ENCODE assay signal across 7 cellular contexts in genomic region chr12:76259660-76260389, GRCh38.
DNase-seq lines count a peak whose midpoint lies in the region; ATAC-seq and TF ChIP-seq lines count a peak whose summit lies in the region.

No MANE protein-coding gene starts in this region.

- ATAC-seq in HG03442 (IDR thresholded peaks at IDR 0.05; ENCODE audit: unreplicated experiment) = no peak

- H3K9me3 ChIP-seq in MG63 (peaks cover 9% of the 10 kb centered on the region), vagina (no peaks in the 10 kb centered on the region)

- DNase-seq in MG63 = peak; percentile 82
- DNase-seq in caudate nucleus (lab: John Stamatoyannopoulos, UW) = peak in 1 of 61 donors; percentile 13
- DNase-seq in kidney glomerular epithelial cell (lab: John Stamatoyannopoulos, UW) = peak; percentile 21
- no peak for DNase-seq in vagina (ENCODE audit: extremely low spot score in 2 of 2)
- DNase-seq in GOT3 (lab: John Stamatoyannopoulos, UW) = no peak
- no peak for DNase-seq in effector CD8-positive, alpha-beta T cell (lab: John Stamatoyannopoulos, UW)

- peaks cover 10% of the 10 kb centered on the region for H3K4me1 ChIP-seq in vagina

- no peak for TF ChIP-seq POLR2A in vagina (IDR thresholded peaks at IDR 0.05)

- H3K27ac ChIP-seq in caudate nucleus (ENCODE audit: low read depth, low read length) = peak overlapping the region; percentile 76
- H3K27ac ChIP-seq in vagina = peak overlapping the region; percentile 7

- H3K36me3 ChIP-seq in MG63 = peaks cover 8% of the 10 kb centered on the region; the same call in 1 of the 2 replicates
- H3K36me3 ChIP-seq in vagina = no peaks in the 10 kb centered on the region

- H3K27me3 ChIP-seq in MG63 (no peaks in the 10 kb centered on the region), vagina (no peaks in the 10 kb centered on the region)

- H3K4me3 ChIP-seq in MG63 (peak overlapping the region; percentile 30), vagina (no peak overlapping the region)

- TF ChIP-seq CTCF in vagina (IDR thresholded peaks at IDR 0.05) = no peak

- intact Hi-C loops in vagina (cut with DNase I) = no loop called here

Comparison
In these comparisons a context has a peak if more than half of its experiments do, and no peak if none do; other contexts are left out.
1. DNase-seq: peak in MG63 (single experiment) and kidney glomerular epithelial cell (single experiment); none in vagina (0 of 2), GOT3 (single experiment) and effector CD8-positive, alpha-beta T cell (single experiment).